ENCODE assay signal across 8 cellular contexts in the genomic region with DNA sequence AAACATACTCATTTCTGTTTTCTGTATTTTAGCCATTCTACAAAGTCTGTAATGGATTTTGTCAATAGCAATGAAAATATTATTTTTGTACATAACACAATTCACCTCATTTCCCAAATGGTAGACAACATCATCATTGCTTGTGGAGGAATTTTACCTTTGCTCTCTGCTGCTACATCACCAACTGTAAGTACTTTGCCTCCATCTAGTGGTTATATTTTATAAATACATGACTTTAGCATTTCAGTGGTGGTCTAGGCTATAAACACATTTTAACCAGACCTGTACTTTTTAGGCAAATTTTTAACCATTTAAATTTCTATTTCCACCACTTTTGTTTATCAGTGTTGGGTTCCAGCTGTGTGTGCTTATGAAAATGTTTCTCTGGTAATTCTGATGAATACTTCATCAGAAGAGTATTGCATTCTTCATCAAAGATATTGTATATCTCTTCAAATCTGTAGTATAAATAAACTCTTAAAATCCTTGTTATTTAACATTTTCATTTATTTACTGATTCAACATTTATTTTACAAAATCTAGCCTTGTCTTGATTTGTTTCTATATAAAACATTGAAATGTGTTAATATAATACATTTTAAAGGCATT.
DNase-seq lines count a peak whose midpoint lies in the region; ATAC-seq and TF ChIP-seq lines count a peak whose summit lies in the region.

No MANE protein-coding gene starts in this region.

- H3K27ac ChIP-seq in lower lobe of right lung, result no peak overlapping the region

- TF ChIP-seq CTCF in GM20000 (IDR thresholded peaks at IDR 0.05; ENCODE audit: extremely low read depth, missing control alignments), result peak; percentile 20
- TF ChIP-seq CTCF in lower lobe of right lung (IDR thresholded peaks at IDR 0.05), result peak; percentile 56

- H3K9me3 ChIP-seq in lower lobe of right lung, result no peaks in the 10 kb centered on the region

- H3K4me3 ChIP-seq in lower lobe of right lung, result no peak overlapping the region

- ATAC-seq in HG03442 (IDR thresholded peaks at IDR 0.05; ENCODE audit: unreplicated experiment) (peak; percentile 58), lower lobe of right lung (peak in 1 of 2 donors; percentile 68)

- H3K27me3 ChIP-seq in lower lobe of right lung (ENCODE audit: low read depth), result no peaks in the 10 kb centered on the region

- H3K36me3 ChIP-seq in lower lobe of right lung, result no peaks in the 10 kb centered on the region

- H3K4me1 ChIP-seq in lower lobe of right lung, result no peaks in the 10 kb centered on the region

- DNase-seq in EL (peak; percentile 28), GM20000 (ENCODE audit: low spot score) (peak; percentile 16), NCI-H69 (lab: John Stamatoyannopoulos, UW) (peak; percentile 63), cerebellar cortex (ENCODE audit: low spot score) (peak; percentile 75), lower lobe of right lung (no peak), epidermal melanocyte (ENCODE audit: insufficient read length, low spot score) (no peak)
- DNase-seq in activated CD4-positive, alpha-beta T cell treated with anti-CD3 and anti-CD28 coated beads, Interleukin-2, amount 50 U/mL, for 48 hours, result no peak

- intact Hi-C loops in lower lobe of right lung (cut with DNase I), result loop anchor here (10.0 kb wide), 1 partner anchor 1220 kb away; no protein-coding TSS in a partner anchor

Comparison
In these comparisons a context has a peak if more than half of its experiments do, and no peak if none do; other contexts are left out.
1. DNase-seq: peak in EL (single experiment), GM20000 (single experiment), NCI-H69 (single experiment) and cerebellar cortex (single experiment); none in lower lobe of right lung (single experiment), activated CD4-positive, alpha-beta T cell treated with anti-CD3 and anti-CD28 coated beads, Interleukin-2, amount 50 U/mL, for 48 hours (0 of 2) and epidermal melanocyte (single experiment).